ENCODE assay signal across 10 cellular contexts in the genomic region with DNA sequence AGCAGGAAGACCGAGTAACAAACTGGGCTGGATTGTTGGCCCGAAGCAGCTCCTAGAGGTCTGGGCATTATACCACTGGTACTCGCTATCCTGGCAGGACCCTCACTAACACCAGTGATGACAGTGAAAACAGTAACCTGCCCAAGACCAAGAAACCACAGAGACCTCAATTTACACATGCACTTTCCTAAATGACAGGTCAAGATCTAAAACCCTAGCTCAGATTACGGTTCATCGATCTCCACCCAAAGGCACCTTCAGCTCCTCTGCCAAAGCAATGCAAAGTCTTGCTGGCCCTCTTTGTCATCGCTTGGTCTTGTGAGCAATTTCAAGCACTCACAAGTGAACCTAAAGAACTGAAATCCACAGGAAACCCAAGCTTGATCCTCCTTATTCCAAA. TPM values are rescaled to one million over a fixed set of nuclear protein-coding genes. Genes with fewer than 3 reads are reported as not detected.
DNase-seq lines count a peak whose midpoint lies in the region; TF ChIP-seq lines count a peak whose summit lies in the region.
"Had no signal": no experiment of that assay in that cellular context is flagged by ENCODE, and none has a peak within 500 bp of the region (broad histone marks: within the 10 kb centered on the region; RNA-seq: fewer than 3 reads in every experiment).

No MANE protein-coding gene starts in this region.

- H2BK12ac ChIP-seq in trophoblast cell (ENCODE audit: low read length): no peak overlapping the region

- H3K23ac ChIP-seq in trophoblast cell (ENCODE audit: low read length): no peak overlapping the region

- DNase-seq in EH (ENCODE audit: low read depth) (peak; percentile 11), RKO (ENCODE audit: low spot score) (peak; percentile 22), epithelial cell of esophagus (ENCODE audit: low read depth) (peak; percentile 11), trophoblast cell (no peak), AG08395 (ENCODE audit: low spot score) (no peak), hippocampal formation (lab: John Stamatoyannopoulos, UW) (no peak), SIG-M5 treated with dmso at 0.1 percent for 504 hours (lab: John Stamatoyannopoulos, UW; ENCODE audit: unreplicated experiment) (no peak), NCI-H510A treated with DMSO at 0.1 percent for 48 hours (lab: John Stamatoyannopoulos, UW) (no peak)
- DNase-seq: activated gamma-delta T cell treated with Interleukin-2 at 50 U/mL for 16 hours, NCI-H1048 had no signal

- H2AFZ ChIP-seq in trophoblast cell (ENCODE audit: insufficient read depth, low read length, poor library complexity): no peak overlapping the region

- H3K4me3 ChIP-seq in epithelial cell of esophagus (ENCODE audit: low read length) (peak overlapping the region; percentile 71), trophoblast cell (ENCODE audit: low read depth, low read length) (no peak overlapping the region)

- peaks cover 7 to 14% of the 10 kb centered on the region in 2 experiments for H3K36me3 ChIP-seq in trophoblast cell (ENCODE audit: control insufficient read depth in 1 of 2, insufficient read depth in 2 of 2, low read length in 2 of 2)

- H3K4ac ChIP-seq in trophoblast cell (ENCODE audit: low read depth, low read length): peak overlapping the region; percentile 85

- H3K27ac ChIP-seq in trophoblast cell (ENCODE audit: low read depth, low read length): no peak overlapping the region

- peaks cover 0 to 10% of the 10 kb centered on the region in 2 experiments for H3K4me1 ChIP-seq in trophoblast cell (ENCODE audit: control insufficient read depth in 1 of 2, insufficient read depth in 2 of 2, low read length in 2 of 2)

- no peaks in the 10 kb centered on the region for H3K9me3 ChIP-seq in trophoblast cell (ENCODE audit: insufficient read depth, low read depth, low read length)

- no peak overlapping the region for H4K8ac ChIP-seq in trophoblast cell (ENCODE audit: low read depth, low read length)

- no peak overlapping the region for H3K18ac ChIP-seq in trophoblast cell (ENCODE audit: low read length)

- peaks cover 11% of the 10 kb centered on the region for H3K79me2 ChIP-seq in trophoblast cell (ENCODE audit: control insufficient read depth, insufficient read depth, low read length, poor library complexity)

- no peak overlapping the region for H2BK120ac ChIP-seq in trophoblast cell (ENCODE audit: insufficient read depth, low read length, poor library complexity)

- H4K12ac ChIP-seq in trophoblast cell (ENCODE audit: low read depth, low read length): no peak overlapping the region

- H3K79me1 ChIP-seq in trophoblast cell (ENCODE audit: low read length): peaks cover 9% of the 10 kb centered on the region

- no peak overlapping the region for H2BK5ac ChIP-seq in trophoblast cell (ENCODE audit: low read depth, low read length, poor library complexity)

- no peak overlapping the region for H4K91ac ChIP-seq in trophoblast cell (ENCODE audit: low read depth, low read length)

- H3K14ac ChIP-seq in trophoblast cell (ENCODE audit: low read length): no peak overlapping the region

- H2AK5ac ChIP-seq in trophoblast cell (ENCODE audit: low read length): no peak overlapping the region

- no peak for TF ChIP-seq CTCF in epithelial cell of esophagus (IDR thresholded peaks at IDR 0.05; ENCODE audit: insufficient read depth, low read depth, low read length, missing control alignments)

- no CpG with 5 or more reads among the region's 6 CpGs for WGBS in trophoblast cell (ENCODE audit: extremely low coverage, insufficient coverage, insufficient read length)

- peak overlapping the region; percentile 69 for H3K4me2 ChIP-seq in trophoblast cell (ENCODE audit: low read length)

- peak overlapping the region; percentile 52 for H3K9ac ChIP-seq in trophoblast cell (ENCODE audit: low read length)

- no peaks in the 10 kb centered on the region for H3K27me3 ChIP-seq in trophoblast cell (ENCODE audit: insufficient read depth, low read length)

RNA-seq across cellular contexts. Expression of gene PIP4K2B, which starts 1.5 kb away (rescaled TPM):
- 22.1 and 25.2 TPM in 2 replicates for polyA plus RNA-seq in trophoblast cell (2013)

RNA-seq across cellular contexts. Expression of gene CWC25, which starts 27.3 kb away (rescaled TPM):
- 17.6 and 18.4 TPM in 2 replicates for polyA plus RNA-seq in trophoblast cell (2013)

RNA-seq across cellular contexts. Expression of gene PSMB3, which starts 45.3 kb away (rescaled TPM):
- polyA plus RNA-seq in trophoblast cell (2013): 299 and 301 TPM in 2 replicates

RNA-seq across cellular contexts. Expression of gene PCGF2, which starts 49.7 kb away (rescaled TPM):
- polyA plus RNA-seq in trophoblast cell (2013): 42.2 and 42.5 TPM in 2 replicates

RNA-seq across cellular contexts. Expression of gene RPL23, which starts 55.7 kb away (rescaled TPM):
- polyA plus RNA-seq in trophoblast cell (2013): 2,811 and 2,862 TPM in 2 replicates

Comparison
In these comparisons a context has a peak if more than half of its experiments do, and no peak if none do; other contexts are left out.
1. DNase-seq: peak in EH (single experiment), RKO (single experiment) and epithelial cell of esophagus (single experiment); none in trophoblast cell (0 of 2), AG08395 (single experiment), hippocampal formation (0 of 2), SIG-M5 treated with dmso at 0.1 percent for 504 hours (single experiment) and NCI-H510A treated with DMSO at 0.1 percent for 48 hours (single experiment).